Comparison of ENCODE assay signal across 8 cellular contexts in the genomic region with DNA sequence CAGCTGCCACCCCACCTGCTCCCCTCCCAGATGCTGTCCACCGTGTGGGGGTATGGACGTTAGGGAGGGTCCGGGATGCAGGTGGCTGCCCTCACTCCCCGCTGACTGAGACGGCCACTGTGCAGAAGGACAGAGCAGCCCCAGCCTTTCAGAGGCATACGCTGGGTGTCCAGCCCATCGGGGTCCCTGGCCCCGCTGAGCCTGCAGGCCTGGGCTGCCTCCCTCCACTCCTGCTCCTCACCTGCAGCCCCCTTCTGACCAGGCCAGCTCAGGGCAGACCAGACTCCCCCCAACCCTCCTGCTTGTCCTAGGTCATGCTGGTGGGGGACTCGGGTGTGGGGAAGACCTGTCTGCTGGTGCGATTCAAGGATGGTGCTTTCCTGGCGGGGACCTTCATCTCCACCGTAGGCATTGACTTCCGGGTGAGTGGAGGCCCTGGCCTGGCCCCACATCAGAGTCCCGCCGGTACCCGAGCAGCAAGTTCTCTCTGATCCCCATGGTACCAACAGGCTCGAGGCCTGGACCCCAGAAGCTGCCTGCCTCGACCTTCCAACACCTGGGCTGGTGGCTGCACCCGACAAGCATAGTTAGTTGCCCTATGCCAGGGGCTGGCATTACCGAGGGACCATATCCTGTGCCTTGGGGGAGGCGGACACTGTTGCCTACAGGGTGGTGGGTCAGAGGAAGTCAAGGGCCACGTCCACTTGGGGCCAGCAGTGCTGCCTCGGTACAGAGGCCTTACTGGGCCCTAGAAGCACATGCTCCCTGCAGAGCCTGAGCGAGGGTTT. TPM values are rescaled to one million over a fixed set of nuclear protein-coding genes. Genes with fewer than 3 reads are reported as not detected.
DNase-seq lines count a peak whose midpoint lies in the region; ATAC-seq and TF ChIP-seq lines count a peak whose summit lies in the region.

No MANE protein-coding gene starts in this region.

- H3K27me3 Mint-ChIP-seq in IgD-negative memory B cell: no peaks in the 10 kb centered on the region
- peaks cover 6% of the 10 kb centered on the region for H3K27me3 Mint-ChIP-seq in activated naive CD8-positive, alpha-beta T cell treated with anti-CD3 and anti-CD28 coated beads, Interleukin-2, amount 10 ng/mL, durations not matched to agents 7 days and 5 days
- no peaks in the 10 kb centered on the region for H3K27me3 Mint-ChIP-seq in natural killer cell treated with Interleukin-12 subunit alpha and Interleukin-12 subunit beta and Interleukin-15 and Interleukin-18, amount 100 ng/mL, for 72 hours

- H3K36me3 Mint-ChIP-seq in IgD-negative memory B cell: peaks cover 2% of the 10 kb centered on the region
- peaks cover 11% of the 10 kb centered on the region for H3K36me3 Mint-ChIP-seq in activated naive CD8-positive, alpha-beta T cell treated with anti-CD3 and anti-CD28 coated beads, Interleukin-2, amount 10 ng/mL, durations not matched to agents 7 days and 5 days
- H3K36me3 Mint-ChIP-seq in natural killer cell treated with Interleukin-12 subunit alpha and Interleukin-12 subunit beta and Interleukin-15 and Interleukin-18, amount 100 ng/mL, for 72 hours: peaks cover 5% of the 10 kb centered on the region

- POLR2A ChIA-PET in activated naive CD8-positive, alpha-beta T cell treated with anti-CD3 and anti-CD28 coated beads, Interleukin-2, amount 10 ng/mL, durations not matched to agents 7 days and 5 days (lab: Charles Lee): interaction anchor here (0.6 kb wide), 1 partner anchor 65 kb away, joined by 3 read pairs; a partner anchor contains a TSS

- peak; percentile 87 for DNase-seq in DMS 273 (lab: John Stamatoyannopoulos, UW; ENCODE audit: unreplicated experiment)
- DNase-seq in activated naive CD8-positive, alpha-beta T cell treated with anti-CD3 and anti-CD28 coated beads, Interleukin-2, amount 10 ng/mL, durations not matched to agents 7 days and 5 days: no peak
- peak; percentile 55 for DNase-seq in natural killer cell treated with Interleukin-12 subunit alpha and Interleukin-12 subunit beta and Interleukin-15 and Interleukin-18, amount 100 ng/mL, for 72 hours (ENCODE audit: low spot score)
- no peak for DNase-seq in GM19238 (ENCODE audit: insufficient read length, low spot score)
- DNase-seq in GM13976 (ENCODE audit: low spot score): no peak

- no peak for TF ChIP-seq CTCF in GM13976 (IDR thresholded peaks at IDR 0.05; ENCODE audit: borderline replicate concordance, control extremely low read depth, extremely low read depth, insufficient read depth, missing control alignments)

- no peak for ATAC-seq in activated naive CD8-positive, alpha-beta T cell treated with anti-CD3 and anti-CD28 coated beads, Interleukin-2, amount 10 ng/mL, durations not matched to agents 7 days and 5 days (ENCODE audit: low read depth)
- ATAC-seq in natural killer cell treated with Interleukin-12 subunit alpha and Interleukin-12 subunit beta and Interleukin-15 and Interleukin-18, amount 100 ng/mL, for 72 hours: no peak
- ATAC-seq in HG03521 (IDR thresholded peaks at IDR 0.05; ENCODE audit: unreplicated experiment) (no peak), GM19452 (IDR thresholded peaks at IDR 0.05; ENCODE audit: unreplicated experiment) (no peak)

- no peaks in the 10 kb centered on the region for H3K9me3 Mint-ChIP-seq in IgD-negative memory B cell
- no peaks in the 10 kb centered on the region for H3K9me3 Mint-ChIP-seq in activated naive CD8-positive, alpha-beta T cell treated with anti-CD3 and anti-CD28 coated beads, Interleukin-2, amount 10 ng/mL, durations not matched to agents 7 days and 5 days
- no peaks in the 10 kb centered on the region for H3K9me3 Mint-ChIP-seq in natural killer cell treated with Interleukin-12 subunit alpha and Interleukin-12 subunit beta and Interleukin-15 and Interleukin-18, amount 100 ng/mL, for 72 hours

- peak overlapping the region in 2 of 3 donors; percentile 36 to 57 for H3K27ac Mint-ChIP-seq in IgD-negative memory B cell
- H3K27ac Mint-ChIP-seq in activated naive CD8-positive, alpha-beta T cell treated with anti-CD3 and anti-CD28 coated beads, Interleukin-2, amount 10 ng/mL, durations not matched to agents 7 days and 5 days: no peak overlapping the region
- H3K27ac Mint-ChIP-seq in natural killer cell treated with Interleukin-12 subunit alpha and Interleukin-12 subunit beta and Interleukin-15 and Interleukin-18, amount 100 ng/mL, for 72 hours: no peak overlapping the region

- in situ Hi-C loops in GM13976 (cut with MboI; ENCODE audit: low sequenced_read_pairs, unreplicated experiment): no loop called here

- H3K4me1 Mint-ChIP-seq in IgD-negative memory B cell: peaks cover 8 to 29% (median 25%) of the 10 kb centered on the region in 3 donors
- peaks cover 12% of the 10 kb centered on the region for H3K4me1 Mint-ChIP-seq in activated naive CD8-positive, alpha-beta T cell treated with anti-CD3 and anti-CD28 coated beads, Interleukin-2, amount 10 ng/mL, durations not matched to agents 7 days and 5 days
- peaks cover 14 to 26% of the 10 kb centered on the region in 2 donors for H3K4me1 Mint-ChIP-seq in natural killer cell treated with Interleukin-12 subunit alpha and Interleukin-12 subunit beta and Interleukin-15 and Interleukin-18, amount 100 ng/mL, for 72 hours (ENCODE audit: low read depth in 2 of 2)

- H3K4me3 Mint-ChIP-seq in IgD-negative memory B cell: peak overlapping the region; percentile 40 to 83 (median 59)
- H3K4me3 Mint-ChIP-seq in activated naive CD8-positive, alpha-beta T cell treated with anti-CD3 and anti-CD28 coated beads, Interleukin-2, amount 10 ng/mL, durations not matched to agents 7 days and 5 days: peak overlapping the region; percentile 28
- no peak overlapping the region for H3K4me3 Mint-ChIP-seq in natural killer cell treated with Interleukin-12 subunit alpha and Interleukin-12 subunit beta and Interleukin-15 and Interleukin-18, amount 100 ng/mL, for 72 hours

RNA-seq across cellular contexts. Expression of a gene that starts 1.4 kb away (rescaled TPM):
- polyA plus RNA-seq in IgD-negative memory B cell: 0.41 TPM
- under 1 TPM; 0.40 to 0.69 TPM for total RNA-seq in activated naive CD8-positive, alpha-beta T cell treated with anti-CD3 and anti-CD28 coated beads, Interleukin-2, amount 10 ng/mL, durations not matched to agents 7 days and 5 days
- under 1 TPM in 1 of 2 donors, not detected in 1; 0.89 TPM for total RNA-seq in natural killer cell treated with Interleukin-12 subunit alpha and Interleukin-12 subunit beta and Interleukin-15 and Interleukin-18, amount 100 ng/mL, for 72 hours

RNA-seq across cellular contexts. Expression of a gene that starts 5.8 kb away (rescaled TPM):
- polyA plus RNA-seq in IgD-negative memory B cell: 7.0 TPM
- 10 to 100 TPM; 50.2 to 51.8 TPM for total RNA-seq in activated naive CD8-positive, alpha-beta T cell treated with anti-CD3 and anti-CD28 coated beads, Interleukin-2, amount 10 ng/mL, durations not matched to agents 7 days and 5 days
- 10 to 100 TPM; 69.0 to 91.7 TPM for total RNA-seq in natural killer cell treated with Interleukin-12 subunit alpha and Interleukin-12 subunit beta and Interleukin-15 and Interleukin-18, amount 100 ng/mL, for 72 hours

RNA-seq across cellular contexts. Expression of a gene that starts 14.1 kb away (rescaled TPM):
- 7.4 TPM for polyA plus RNA-seq in IgD-negative memory B cell
- 10 to 100 TPM; 95.5 to 97.3 TPM for total RNA-seq in activated naive CD8-positive, alpha-beta T cell treated with anti-CD3 and anti-CD28 coated beads, Interleukin-2, amount 10 ng/mL, durations not matched to agents 7 days and 5 days
- total RNA-seq in natural killer cell treated with Interleukin-12 subunit alpha and Interleukin-12 subunit beta and Interleukin-15 and Interleukin-18, amount 100 ng/mL, for 72 hours: 100 to 1,000 TPM in 1 of 2 donors, 10 to 100 TPM in 1; 66.4 to 145 TPM

RNA-seq across cellular contexts. Expression of a gene that starts 46.6 kb away (rescaled TPM):
- polyA plus RNA-seq in IgD-negative memory B cell: not detected
- 1 to 10 TPM in 1 of 2 experiments, under 1 TPM in 1; 0.88 to 1.1 TPM for total RNA-seq in activated naive CD8-positive, alpha-beta T cell treated with anti-CD3 and anti-CD28 coated beads, Interleukin-2, amount 10 ng/mL, durations not matched to agents 7 days and 5 days
- total RNA-seq in natural killer cell treated with Interleukin-12 subunit alpha and Interleukin-12 subunit beta and Interleukin-15 and Interleukin-18, amount 100 ng/mL, for 72 hours: under 1 TPM; 0.14 to 0.26 TPM

RNA-seq across cellular contexts. Expression of a gene that starts 55.4 kb away (rescaled TPM):
- 44.1 TPM for polyA plus RNA-seq in IgD-negative memory B cell
- 10 to 100 TPM; 32.1 to 33.1 TPM for total RNA-seq in activated naive CD8-positive, alpha-beta T cell treated with anti-CD3 and anti-CD28 coated beads, Interleukin-2, amount 10 ng/mL, durations not matched to agents 7 days and 5 days
- 10 to 100 TPM; 31.2 to 68.9 TPM for total RNA-seq in natural killer cell treated with Interleukin-12 subunit alpha and Interleukin-12 subunit beta and Interleukin-15 and Interleukin-18, amount 100 ng/mL, for 72 hours

Comparison
In these comparisons a context has a peak if more than half of its experiments do, and no peak if none do; other contexts are left out.
1. DNase-seq: peak in DMS 273 (single experiment) and natural killer cell treated with Interleukin-12 subunit alpha and Interleukin-12 subunit beta and Interleukin-15 and Interleukin-18, amount 100 ng/mL, for 72 hours (single experiment); none in activated naive CD8-positive, alpha-beta T cell treated with anti-CD3 and anti-CD28 coated beads, Interleukin-2, amount 10 ng/mL, durations not matched to agents 7 days and 5 days (single experiment), GM19238 (single experiment) and GM13976 (single experiment).
2. H3K27ac Mint-ChIP-seq: peak in IgD-negative memory B cell (2 of 3); none in activated naive CD8-positive, alpha-beta T cell treated with anti-CD3 and anti-CD28 coated beads, Interleukin-2, amount 10 ng/mL, durations not matched to agents 7 days and 5 days (single experiment) and natural killer cell treated with Interleukin-12 subunit alpha and Interleukin-12 subunit beta and Interleukin-15 and Interleukin-18, amount 100 ng/mL, for 72 hours (0 of 2).